ENCODE assay signal across 1 cellular context in the genomic region with DNA sequence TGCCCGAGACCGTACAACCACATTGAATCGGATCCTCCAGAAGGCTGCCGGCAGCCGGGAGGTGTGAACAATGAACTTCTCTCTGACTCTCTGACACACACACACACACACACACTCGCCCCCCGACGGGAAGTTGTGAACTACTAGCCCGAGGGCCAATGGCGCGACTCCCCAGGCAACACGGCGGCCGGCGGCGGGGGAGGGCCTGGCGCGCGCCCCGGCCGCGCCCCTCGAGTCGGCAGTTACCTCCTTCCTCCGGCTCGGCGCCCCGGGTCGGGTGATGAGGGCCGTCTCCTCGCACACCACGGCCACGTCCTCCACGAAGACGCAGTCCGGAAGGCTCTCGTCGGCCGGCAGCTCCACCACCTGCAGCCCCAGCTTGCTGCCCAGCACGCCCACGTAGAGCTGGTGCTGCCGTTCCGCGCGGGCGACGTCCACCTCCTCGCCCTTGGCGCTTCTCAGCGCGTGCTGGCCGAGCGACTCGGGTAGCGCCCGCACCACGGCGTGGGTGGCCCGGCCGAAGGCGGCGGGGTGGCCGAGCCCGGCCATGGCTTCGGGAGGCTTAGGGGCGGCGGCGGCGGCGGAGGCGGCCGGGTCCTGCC.
TF ChIP-seq lines count a peak whose summit lies in the region.

No MANE protein-coding gene starts in this region.

TF ChIP-seq in HEK293, 187 proteins besides CTCF, POLR2A, EP300 and RAD21 (continued from another document and continues in another):
- TF ChIP-seq ZNF335 (tag by site-specific recombination; conservative IDR thresholded peaks at IDR 0.05) (peak; percentile 88), ZNF274 (IDR thresholded peaks at IDR 0.05; ENCODE audit: low read length) (no peak), ZNF274 (tag by site-specific recombination; IDR thresholded peaks at IDR 0.05; ENCODE audit: borderline replicate concordance) (no peak), REPIN1 (tag by site-specific recombination; IDR thresholded peaks at IDR 0.05; ENCODE audit: low read depth) (no peak), ZNF747 (tag by site-specific recombination; IDR thresholded peaks at IDR 0.05) (no peak), ZNF311 (tag by site-specific recombination; IDR thresholded peaks at IDR 0.05; ENCODE audit: borderline replicate concordance) (no peak), MZF1 (tag by site-specific recombination; IDR thresholded peaks at IDR 0.05; ENCODE audit: borderline replicate concordance) (no peak), ZNF223 (tag by site-specific recombination; IDR thresholded peaks at IDR 0.05) (no peak), FEZF1 (tag by site-specific recombination; IDR thresholded peaks at IDR 0.05) (no peak), ZNF433 (tag by site-specific recombination; IDR thresholded peaks at IDR 0.05; ENCODE audit: low read depth) (no peak), ZNF157 (tag by site-specific recombination; IDR thresholded peaks at IDR 0.05) (no peak), ZNF600 (tag by site-specific recombination; IDR thresholded peaks at IDR 0.05) (peak; percentile 44), ZSCAN23 (tag by site-specific recombination; IDR thresholded peaks at IDR 0.05) (no peak), ZNF514 (tag by site-specific recombination; IDR thresholded peaks at IDR 0.05) (no peak), ZNF776 (tag by site-specific recombination; IDR thresholded peaks at IDR 0.05; ENCODE audit: borderline replicate concordance) (no peak), ZNF266 (tag by site-specific recombination; IDR thresholded peaks at IDR 0.05; ENCODE audit: low read depth) (no peak), ZNF302 (tag by site-specific recombination; IDR thresholded peaks at IDR 0.05; ENCODE audit: low read depth) (no peak), ZFP41 (tag by site-specific recombination; IDR thresholded peaks at IDR 0.05; ENCODE audit: borderline replicate concordance) (no peak), ZBTB20 (tag by site-specific recombination; IDR thresholded peaks at IDR 0.05) (peak; percentile 37; the same call in 1 of the 2 replicates), OVOL3 (tag by site-specific recombination; IDR thresholded peaks at IDR 0.05) (no peak), ZNF561 (tag by site-specific recombination; IDR thresholded peaks at IDR 0.05; ENCODE audit: borderline replicate concordance) (0 out of 2 replicates have a peak, but pooled peaks have one; percentile 47), ZNF549 (tag by site-specific recombination; IDR thresholded peaks at IDR 0.05) (no peak), ZNF354C (tag by site-specific recombination; IDR thresholded peaks at IDR 0.05; ENCODE audit: borderline replicate concordance, low read depth) (no peak), GLIS2 (tag by site-specific recombination; IDR thresholded peaks at IDR 0.05) (peak; percentile 62), ZFP37 (tag by site-specific recombination; IDR thresholded peaks at IDR 0.05) (no peak), ZNF169 (tag by site-specific recombination; IDR thresholded peaks at IDR 0.05) (no peak), IKZF3 (tag by site-specific recombination; IDR thresholded peaks at IDR 0.05) (no peak), ZNF837 (tag by site-specific recombination; IDR thresholded peaks at IDR 0.05) (no peak), ZNF558 (tag by site-specific recombination; IDR thresholded peaks at IDR 0.05) (no peak), ZNF114 (tag by site-specific recombination; IDR thresholded peaks at IDR 0.05) (no peak), GLIS1 (tag by site-specific recombination; IDR thresholded peaks at IDR 0.05) (peak; percentile 26; the same call in 1 of the 2 replicates), BCL11B (tag by site-specific recombination; IDR thresholded peaks at IDR 0.05; ENCODE audit: low read depth) (no peak), ZEB2 (tag by site-specific recombination; IDR thresholded peaks at IDR 0.05) (0 out of 2 replicates have a peak, but pooled peaks have one; percentile 23), ZNF19 (tag by site-specific recombination; IDR thresholded peaks at IDR 0.05; ENCODE audit: low read depth) (no peak), ZFHX2 (tag by site-specific recombination; conservative IDR thresholded peaks at IDR 0.05) (peak; percentile 97), KLF10 (tag by site-specific recombination; IDR thresholded peaks at IDR 0.05) (peak; percentile 91), ZFP69B (tag by site-specific recombination; IDR thresholded peaks at IDR 0.05) (no peak), MYNN (tag by site-specific recombination; IDR thresholded peaks at IDR 0.05; ENCODE audit: borderline replicate concordance) (no peak), GLI2 (tag by site-specific recombination; IDR thresholded peaks at IDR 0.05; ENCODE audit: borderline replicate concordance, low read depth) (no peak), ZNF785 (tag by site-specific recombination; IDR thresholded peaks at IDR 0.05) (0 out of 2 replicates have a peak, but pooled peaks have one; percentile 35), ZNF660 (tag by site-specific recombination; IDR thresholded peaks at IDR 0.05) (no peak), ZBTB21 (tag by site-specific recombination; IDR thresholded peaks at IDR 0.05) (no peak), ZNF146 (tag by site-specific recombination; IDR thresholded peaks at IDR 0.05) (no peak), ZBTB8A (tag by site-specific recombination; IDR thresholded peaks at IDR 0.05) (peak; percentile 93), KLF16 (tag by site-specific recombination; IDR thresholded peaks at IDR 0.05) (peak; percentile 70; the same call in 1 of the 2 replicates), ZNF610 (tag by site-specific recombination; IDR thresholded peaks at IDR 0.05; ENCODE audit: borderline replicate concordance) (no peak), ZBTB7A (tag by site-specific recombination; IDR thresholded peaks at IDR 0.05; ENCODE audit: low read depth) (no peak), ZNF48 (tag by site-specific recombination; IDR thresholded peaks at IDR 0.05) (no peak), ZNF555 (tag by site-specific recombination; conservative IDR thresholded peaks at IDR 0.05) (no peak), ZNF629 (tag by site-specific recombination; IDR thresholded peaks at IDR 0.05) (0 out of 2 replicates have a peak, but pooled peaks have one; percentile 10)
- TF ChIP-seq, protein P1, sequence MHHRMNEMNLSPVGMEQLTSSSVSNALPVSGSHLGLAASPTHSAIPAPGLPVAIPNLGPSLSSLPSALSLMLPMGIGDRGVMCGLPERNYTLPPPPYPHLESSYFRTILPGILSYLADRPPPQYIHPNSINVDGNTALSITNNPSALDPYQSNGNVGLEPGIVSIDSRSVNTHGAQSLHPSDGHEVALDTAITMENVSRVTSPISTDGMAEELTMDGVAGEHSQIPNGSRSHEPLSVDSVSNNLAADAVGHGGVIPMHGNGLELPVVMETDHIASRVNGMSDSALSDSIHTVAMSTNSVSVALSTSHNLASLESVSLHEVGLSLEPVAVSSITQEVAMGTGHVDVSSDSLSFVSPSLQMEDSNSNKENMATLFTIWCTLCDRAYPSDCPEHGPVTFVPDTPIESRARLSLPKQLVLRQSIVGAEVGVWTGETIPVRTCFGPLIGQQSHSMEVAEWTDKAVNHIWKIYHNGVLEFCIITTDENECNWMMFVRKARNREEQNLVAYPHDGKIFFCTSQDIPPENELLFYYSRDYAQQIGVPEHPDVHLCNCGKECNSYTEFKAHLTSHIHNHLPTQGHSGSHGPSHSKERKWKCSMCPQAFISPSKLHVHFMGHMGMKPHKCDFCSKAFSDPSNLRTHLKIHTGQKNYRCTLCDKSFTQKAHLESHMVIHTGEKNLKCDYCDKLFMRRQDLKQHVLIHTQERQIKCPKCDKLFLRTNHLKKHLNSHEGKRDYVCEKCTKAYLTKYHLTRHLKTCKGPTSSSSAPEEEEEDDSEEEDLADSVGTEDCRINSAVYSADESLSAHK (tag by site-specific recombination; IDR thresholded peaks at IDR 0.05): no peak
- TF ChIP-seq, protein P2, sequence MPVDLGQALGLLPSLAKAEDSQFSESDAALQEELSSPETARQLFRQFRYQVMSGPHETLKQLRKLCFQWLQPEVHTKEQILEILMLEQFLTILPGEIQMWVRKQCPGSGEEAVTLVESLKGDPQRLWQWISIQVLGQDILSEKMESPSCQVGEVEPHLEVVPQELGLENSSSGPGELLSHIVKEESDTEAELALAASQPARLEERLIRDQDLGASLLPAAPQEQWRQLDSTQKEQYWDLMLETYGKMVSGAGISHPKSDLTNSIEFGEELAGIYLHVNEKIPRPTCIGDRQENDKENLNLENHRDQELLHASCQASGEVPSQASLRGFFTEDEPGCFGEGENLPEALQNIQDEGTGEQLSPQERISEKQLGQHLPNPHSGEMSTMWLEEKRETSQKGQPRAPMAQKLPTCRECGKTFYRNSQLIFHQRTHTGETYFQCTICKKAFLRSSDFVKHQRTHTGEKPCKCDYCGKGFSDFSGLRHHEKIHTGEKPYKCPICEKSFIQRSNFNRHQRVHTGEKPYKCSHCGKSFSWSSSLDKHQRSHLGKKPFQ (tag by site-specific recombination; IDR thresholded peaks at IDR 0.05): peak; percentile 90
- TF ChIP-seq, protein P3, sequence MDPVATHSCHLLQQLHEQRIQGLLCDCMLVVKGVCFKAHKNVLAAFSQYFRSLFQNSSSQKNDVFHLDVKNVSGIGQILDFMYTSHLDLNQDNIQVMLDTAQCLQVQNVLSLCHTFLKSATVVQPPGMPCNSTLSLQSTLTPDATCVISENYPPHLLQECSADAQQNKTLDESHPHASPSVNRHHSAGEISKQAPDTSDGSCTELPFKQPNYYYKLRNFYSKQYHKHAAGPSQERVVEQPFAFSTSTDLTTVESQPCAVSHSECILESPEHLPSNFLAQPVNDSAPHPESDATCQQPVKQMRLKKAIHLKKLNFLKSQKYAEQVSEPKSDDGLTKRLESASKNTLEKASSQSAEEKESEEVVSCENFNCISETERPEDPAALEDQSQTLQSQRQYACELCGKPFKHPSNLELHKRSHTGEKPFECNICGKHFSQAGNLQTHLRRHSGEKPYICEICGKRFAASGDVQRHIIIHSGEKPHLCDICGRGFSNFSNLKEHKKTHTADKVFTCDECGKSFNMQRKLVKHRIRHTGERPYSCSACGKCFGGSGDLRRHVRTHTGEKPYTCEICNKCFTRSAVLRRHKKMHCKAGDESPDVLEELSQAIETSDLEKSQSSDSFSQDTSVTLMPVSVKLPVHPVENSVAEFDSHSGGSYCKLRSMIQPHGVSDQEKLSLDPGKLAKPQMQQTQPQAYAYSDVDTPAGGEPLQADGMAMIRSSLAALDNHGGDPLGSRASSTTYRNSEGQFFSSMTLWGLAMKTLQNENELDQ (tag by site-specific recombination; IDR thresholded peaks at IDR 0.05; ENCODE audit: low read depth): no peak
- TF ChIP-seq, protein P4, sequence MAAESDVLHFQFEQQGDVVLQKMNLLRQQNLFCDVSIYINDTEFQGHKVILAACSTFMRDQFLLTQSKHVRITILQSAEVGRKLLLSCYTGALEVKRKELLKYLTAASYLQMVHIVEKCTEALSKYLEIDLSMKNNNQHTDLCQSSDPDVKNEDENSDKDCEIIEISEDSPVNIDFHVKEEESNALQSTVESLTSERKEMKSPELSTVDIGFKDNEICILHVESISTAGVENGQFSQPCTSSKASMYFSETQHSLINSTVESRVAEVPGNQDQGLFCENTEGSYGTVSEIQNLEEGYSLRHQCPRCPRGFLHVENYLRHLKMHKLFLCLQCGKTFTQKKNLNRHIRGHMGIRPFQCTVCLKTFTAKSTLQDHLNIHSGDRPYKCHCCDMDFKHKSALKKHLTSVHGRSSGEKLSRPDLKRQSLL (tag by site-specific recombination; IDR thresholded peaks at IDR 0.05): no peak
- TF ChIP-seq, protein P5, sequence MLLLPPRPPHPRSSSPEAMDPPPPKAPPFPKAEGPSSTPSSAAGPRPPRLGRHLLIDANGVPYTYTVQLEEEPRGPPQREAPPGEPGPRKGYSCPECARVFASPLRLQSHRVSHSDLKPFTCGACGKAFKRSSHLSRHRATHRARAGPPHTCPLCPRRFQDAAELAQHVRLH (tag by site-specific recombination; IDR thresholded peaks at IDR 0.05): no peak
- TF ChIP-seq, protein P6, sequence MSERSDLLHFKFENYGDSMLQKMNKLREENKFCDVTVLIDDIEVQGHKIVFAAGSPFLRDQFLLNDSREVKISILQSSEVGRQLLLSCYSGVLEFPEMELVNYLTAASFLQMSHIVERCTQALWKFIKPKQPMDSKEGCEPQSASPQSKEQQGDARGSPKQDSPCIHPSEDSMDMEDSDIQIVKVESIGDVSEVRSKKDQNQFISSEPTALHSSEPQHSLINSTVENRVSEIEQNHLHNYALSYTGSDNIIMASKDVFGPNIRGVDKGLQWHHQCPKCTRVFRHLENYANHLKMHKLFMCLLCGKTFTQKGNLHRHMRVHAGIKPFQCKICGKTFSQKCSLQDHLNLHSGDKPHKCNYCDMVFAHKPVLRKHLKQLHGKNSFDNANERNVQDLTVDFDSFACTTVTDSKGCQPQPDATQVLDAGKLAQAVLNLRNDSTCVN (tag by site-specific recombination; optimal IDR thresholded peaks at IDR 0.05): peak; percentile 96
- TF ChIP-seq, protein P7, sequence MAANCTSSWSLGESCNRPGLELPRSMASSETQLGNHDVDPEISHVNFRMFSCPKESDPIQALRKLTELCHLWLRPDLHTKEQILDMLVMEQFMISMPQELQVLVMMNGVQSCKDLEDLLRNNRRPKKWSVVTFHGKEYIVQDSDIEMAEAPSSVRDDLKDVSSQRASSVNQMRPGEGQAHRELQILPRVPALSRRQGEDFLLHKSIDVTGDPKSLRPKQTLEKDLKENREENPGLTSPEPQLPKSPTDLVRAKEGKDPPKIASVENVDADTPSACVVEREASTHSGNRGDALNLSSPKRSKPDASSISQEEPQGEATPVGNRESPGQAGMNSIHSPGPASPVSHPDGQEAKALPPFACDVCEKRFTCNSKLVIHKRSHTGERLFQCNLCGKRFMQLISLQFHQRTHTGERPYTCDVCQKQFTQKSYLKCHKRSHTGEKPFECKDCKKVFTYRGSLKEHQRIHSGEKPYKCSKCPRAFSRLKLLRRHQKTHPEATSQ (tag by site-specific recombination; IDR thresholded peaks at IDR 0.05): peak; percentile 76; the same call in 1 of the 2 replicates
- TF ChIP-seq, protein P8, sequence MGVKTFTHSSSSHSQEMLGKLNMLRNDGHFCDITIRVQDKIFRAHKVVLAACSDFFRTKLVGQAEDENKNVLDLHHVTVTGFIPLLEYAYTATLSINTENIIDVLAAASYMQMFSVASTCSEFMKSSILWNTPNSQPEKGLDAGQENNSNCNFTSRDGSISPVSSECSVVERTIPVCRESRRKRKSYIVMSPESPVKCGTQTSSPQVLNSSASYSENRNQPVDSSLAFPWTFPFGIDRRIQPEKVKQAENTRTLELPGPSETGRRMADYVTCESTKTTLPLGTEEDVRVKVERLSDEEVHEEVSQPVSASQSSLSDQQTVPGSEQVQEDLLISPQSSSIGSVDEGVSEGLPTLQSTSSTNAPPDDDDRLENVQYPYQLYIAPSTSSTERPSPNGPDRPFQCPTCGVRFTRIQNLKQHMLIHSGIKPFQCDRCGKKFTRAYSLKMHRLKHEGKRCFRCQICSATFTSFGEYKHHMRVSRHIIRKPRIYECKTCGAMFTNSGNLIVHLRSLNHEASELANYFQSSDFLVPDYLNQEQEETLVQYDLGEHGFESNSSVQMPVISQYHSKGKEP (tag by site-specific recombination; IDR thresholded peaks at IDR 0.05): no peak
- TF ChIP-seq, protein P9, sequence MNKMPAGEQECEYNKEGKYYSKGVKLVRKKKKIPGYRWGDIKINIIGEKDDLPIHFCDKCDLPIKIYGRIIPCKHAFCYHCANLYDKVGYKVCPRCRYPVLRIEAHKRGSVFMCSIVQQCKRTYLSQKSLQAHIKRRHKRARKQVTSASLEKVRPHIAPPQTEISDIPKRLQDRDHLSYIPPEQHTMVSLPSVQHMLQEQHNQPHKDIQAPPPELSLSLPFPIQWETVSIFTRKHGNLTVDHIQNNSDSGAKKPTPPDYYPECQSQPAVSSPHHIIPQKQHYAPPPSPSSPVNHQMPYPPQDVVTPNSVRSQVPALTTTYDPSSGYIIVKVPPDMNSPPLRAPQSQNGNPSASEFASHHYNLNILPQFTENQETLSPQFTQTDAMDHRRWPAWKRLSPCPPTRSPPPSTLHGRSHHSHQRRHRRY (tag by site-specific recombination; IDR thresholded peaks at IDR 0.05): no peak
